ENCODE assay signal across 38 cellular contexts in genomic region chr14:53378142-53378541, GRCh38.
"Had no signal": no experiment of that assay in that cellular context is flagged by ENCODE, and none has a peak within 500 bp of the region (broad histone marks: within the 10 kb centered on the region; RNA-seq: fewer than 3 reads in every experiment).

No MANE protein-coding gene starts in this region.

- H3K27ac ChIP-seq: body of pancreas, brain microvascular endothelial cell, breast epithelium, cardiac muscle cell, VCaP had no signal

- H3K36me3 ChIP-seq: brain microvascular endothelial cell, breast epithelium, cardiac muscle cell had no signal

- H3K9me3 ChIP-seq: body of pancreas, breast epithelium had no signal

- FAIRE-seq: astrocyte, TTC549 had no signal

- H3K4me1 Mint-ChIP-seq: activated B cell treated with CpG ODN at 0.5 μM for 24 hours; activated CD4-positive, alpha-beta T cell treated with anti-CD3 and anti-CD28 coated beads, Interleukin-2, amount 10 ng/mL, durations not matched to agents 24 days and 14 days; activated naive CD4-positive, alpha-beta T cell treated with anti-CD3 and anti-CD28 coated beads, Interleukin-2, amount 10 ng/mL, durations not matched to agents 7 days and 5 days; activated naive CD8-positive, alpha-beta T cell treated with anti-CD3 and anti-CD28 coated beads, Interleukin-2, amount 10 ng/mL, durations not matched to agents 7 days and 5 days; central memory CD8-positive, alpha-beta T cell had no signal

- DNase-seq: activated B cell treated with CpG ODN at 0.5 μM for 24 hours; activated CD4-positive, alpha-beta memory T cell treated with anti-CD3 and anti-CD28 coated beads, Interleukin-2, amount 10 ng/mL, durations not matched to agents 7 days and 5 days; activated CD4-positive, alpha-beta T cell treated with anti-CD3 and anti-CD28 coated beads for 4 hours; activated CD4-positive, alpha-beta T cell treated with anti-CD3 and anti-CD28 coated beads, Interleukin-2, amount 10 ng/mL, durations not matched to agents 24 days and 14 days; activated CD4-positive, alpha-beta T cell treated with anti-CD3 and anti-CD28 coated beads, Interleukin-2, amount 50 U/mL, for 48 hours; activated CD4-positive, CD25-positive, alpha-beta regulatory T cell treated with anti-CD3 and anti-CD28 coated beads, Interleukin-2, amount 50 U/mL, for 72 hours; activated CD8-positive, alpha-beta memory T cell treated with anti-CD3 and anti-CD28 coated beads for 24 hours; activated CD8-positive, alpha-beta memory T cell treated with anti-CD3 and anti-CD28 coated beads, Interleukin-2, amount 10 ng/mL, durations not matched to agents 7 days and 5 days; activated CD8-positive, alpha-beta memory T cell treated with anti-CD3 and anti-CD28 coated beads, Interleukin-2, amount 50 U/mL, for 48 hours; activated CD8-positive, alpha-beta T cell treated with anti-CD3 and anti-CD28 coated beads, Interleukin-2, amount 10 ng/mL, durations not matched to agents 7 days and 5 days; activated effector memory CD4-positive, alpha-beta T cell treated with Interleukin-2 at 50 U/mL for 16 hours; activated gamma-delta T cell; activated naive CD4-positive, alpha-beta T cell treated with anti-CD3 and anti-CD28 coated beads, Interleukin-2, amount 10 ng/mL, durations not matched to agents 7 days and 5 days; activated naive CD4-positive, alpha-beta T cell treated with Interleukin-2 at 50 U/mL for 16 hours; activated naive CD8-positive, alpha-beta T cell treated with anti-CD3 and anti-CD28 coated beads, Interleukin-2, amount 10 ng/mL, durations not matched to agents 7 days and 5 days; activated naive CD8-positive, alpha-beta T cell treated with anti-CD3 and anti-CD28 coated beads, Interleukin-2, amount 50 U/mL, for 24 hours; activated T-cell treated with anti-CD3 and anti-CD28 coated beads, Interleukin-2, amount 50 U/mL, for 24 hours; activated T-cell treated with anti-CD3 and anti-CD28 coated beads, Interleukin-2, amount 50 U/mL, for 48 hours; amniotic stem cell; aorta; body of pancreas; brain microvascular endothelial cell; caudate nucleus; cerebellar nuclear complex; T-helper 1 cell; T-helper 2 cell; T-helper 9 cell had no signal

- H3K27me3 Mint-ChIP-seq: activated B cell treated with CpG ODN at 0.5 μM for 24 hours; activated CD4-positive, alpha-beta T cell treated with anti-CD3 and anti-CD28 coated beads, Interleukin-2, amount 10 ng/mL, durations not matched to agents 24 days and 14 days; activated CD8-positive, alpha-beta memory T cell treated with anti-CD3 and anti-CD28 coated beads, Interleukin-2, amount 10 ng/mL, durations not matched to agents 7 days and 5 days; activated naive CD4-positive, alpha-beta T cell treated with anti-CD3 and anti-CD28 coated beads, Interleukin-2, amount 10 ng/mL, durations not matched to agents 7 days and 5 days; activated naive CD4-positive, alpha-beta T cell treated with anti-CD3 and anti-CD28 coated beads, Interleukin-2, amount 50 U/mL, for 24 hours; activated naive CD8-positive, alpha-beta T cell; activated naive CD8-positive, alpha-beta T cell treated with anti-CD3 and anti-CD28 coated beads, Interleukin-2, amount 10 ng/mL, durations not matched to agents 7 days and 5 days; activated naive CD8-positive, alpha-beta T cell treated with anti-CD3 and anti-CD28 coated beads, Interleukin-2, amount 50 U/mL, for 24 hours; activated T-cell treated with anti-CD3 and anti-CD28 coated beads, Interleukin-2, amount 50 U/mL, for 24 hours; central memory CD8-positive, alpha-beta T cell had no signal

- H3K9me3 Mint-ChIP-seq: activated B cell treated with CpG ODN at 0.5 μM for 24 hours; activated CD4-positive, alpha-beta memory T cell treated with anti-CD3 and anti-CD28 coated beads, Interleukin-2, amount 10 ng/mL, durations not matched to agents 7 days and 5 days; activated CD4-positive, alpha-beta T cell treated with anti-CD3 and anti-CD28 coated beads, Interleukin-2, amount 10 ng/mL, durations not matched to agents 24 days and 14 days; activated naive CD4-positive, alpha-beta T cell treated with anti-CD3 and anti-CD28 coated beads, Interleukin-2, amount 10 ng/mL, durations not matched to agents 7 days and 5 days; activated naive CD4-positive, alpha-beta T cell treated with anti-CD3 and anti-CD28 coated beads, Interleukin-2, amount 50 U/mL, for 24 hours; activated naive CD8-positive, alpha-beta T cell treated with anti-CD3 and anti-CD28 coated beads, Interleukin-2, amount 50 U/mL, for 24 hours; activated T-cell treated with anti-CD3 and anti-CD28 coated beads, Interleukin-2, amount 50 U/mL, for 24 hours; activated T-helper 2 cell treated with anti-CD3 and anti-CD28 coated beads, Interferon-gamma antibody, Interleukin-2, Interleukin-4, amounts not matched to agents 10 μg/mL and 5 μg/mL and 100 μg/mL, durations not matched to agents 14 hours and 24 hours and 36 hours; central memory CD8-positive, alpha-beta T cell; T-helper 1 cell treated with Interleukin-12 subunit alpha and Interleukin-12 subunit beta and Interleukin-4 antibody, amounts not matched to agents 30 μg/mL and 1 μg/mL, for 36 hours; T-helper 2 cell treated with Interferon-gamma antibody and Interleukin-4, amounts not matched to agents 5 μg/mL and 100 μg/mL, for 36 hours had no signal

- H3K4me1 ChIP-seq: body of pancreas, breast epithelium had no signal

- H3K27ac Mint-ChIP-seq: activated B cell treated with CpG ODN at 0.5 μM for 24 hours; activated CD4-positive, alpha-beta memory T cell treated with anti-CD3 and anti-CD28 coated beads, Interleukin-2, amount 10 ng/mL, durations not matched to agents 7 days and 5 days; activated CD4-positive, alpha-beta T cell treated with anti-CD3 and anti-CD28 coated beads, Interleukin-2, amount 10 ng/mL, durations not matched to agents 24 days and 14 days; activated CD8-positive, alpha-beta memory T cell treated with anti-CD3 and anti-CD28 coated beads, Interleukin-2, amount 10 ng/mL, durations not matched to agents 7 days and 5 days; activated CD8-positive, alpha-beta T cell treated with anti-CD3 and anti-CD28 coated beads, Interleukin-2, amount 10 ng/mL, durations not matched to agents 7 days and 5 days; activated naive CD4-positive, alpha-beta T cell treated with anti-CD3 and anti-CD28 coated beads, Interleukin-2, amount 10 ng/mL, durations not matched to agents 7 days and 5 days; activated naive CD4-positive, alpha-beta T cell treated with anti-CD3 and anti-CD28 coated beads, Interleukin-2, amount 50 U/mL, for 24 hours; activated naive CD8-positive, alpha-beta T cell; activated naive CD8-positive, alpha-beta T cell treated with anti-CD3 and anti-CD28 coated beads, Interleukin-2, amount 10 ng/mL, durations not matched to agents 7 days and 5 days; activated naive CD8-positive, alpha-beta T cell treated with anti-CD3 and anti-CD28 coated beads, Interleukin-2, amount 50 U/mL, for 24 hours; activated T-cell treated with anti-CD3 and anti-CD28 coated beads, Interleukin-2, amount 50 U/mL, for 24 hours; activated T-helper 2 cell treated with anti-CD3 and anti-CD28 coated beads, Interferon-gamma antibody, Interleukin-2, Interleukin-4, amounts not matched to agents 10 μg/mL and 5 μg/mL and 100 μg/mL, durations not matched to agents 14 hours and 24 hours and 36 hours; T-helper 1 cell treated with Interleukin-12 subunit alpha and Interleukin-12 subunit beta and Interleukin-4 antibody, amounts not matched to agents 30 μg/mL and 1 μg/mL, for 36 hours; T-helper 2 cell treated with Interferon-gamma antibody and Interleukin-4, amounts not matched to agents 5 μg/mL and 100 μg/mL, for 36 hours had no signal

- H3K4me3 ChIP-seq: body of pancreas, breast epithelium, cardiac muscle cell had no signal

- H3K27me3 ChIP-seq: body of pancreas, brain microvascular endothelial cell, breast epithelium, cardiac muscle cell had no signal

- H3K36me3 Mint-ChIP-seq: activated CD8-positive, alpha-beta memory T cell treated with anti-CD3 and anti-CD28 coated beads, Interleukin-2, amount 10 ng/mL, durations not matched to agents 7 days and 5 days; activated naive CD4-positive, alpha-beta T cell treated with anti-CD3 and anti-CD28 coated beads, Interleukin-2, amount 10 ng/mL, durations not matched to agents 7 days and 5 days; activated naive CD4-positive, alpha-beta T cell treated with anti-CD3 and anti-CD28 coated beads, Interleukin-2, amount 50 U/mL, for 24 hours; activated naive CD8-positive, alpha-beta T cell; activated naive CD8-positive, alpha-beta T cell treated with anti-CD3 and anti-CD28 coated beads, Interleukin-2, amount 10 ng/mL, durations not matched to agents 7 days and 5 days had no signal

- ATAC-seq: activated CD8-positive, alpha-beta memory T cell treated with anti-CD3 and anti-CD28 coated beads, Interleukin-2, amount 10 ng/mL, durations not matched to agents 7 days and 5 days; activated CD8-positive, alpha-beta T cell treated with anti-CD3 and anti-CD28 coated beads, Interleukin-2, amount 10 ng/mL, durations not matched to agents 7 days and 5 days; activated naive CD8-positive, alpha-beta T cell treated with anti-CD3 and anti-CD28 coated beads, Interleukin-2, amount 50 U/mL, for 24 hours; body of pancreas had no signal

- H3K4me3 Mint-ChIP-seq: activated B cell treated with CpG ODN at 0.5 μM for 24 hours; activated CD4-positive, alpha-beta memory T cell treated with anti-CD3 and anti-CD28 coated beads, Interleukin-2, amount 10 ng/mL, durations not matched to agents 7 days and 5 days; activated CD4-positive, alpha-beta T cell treated with anti-CD3 and anti-CD28 coated beads, Interleukin-2, amount 10 ng/mL, durations not matched to agents 24 days and 14 days; activated CD8-positive, alpha-beta memory T cell treated with anti-CD3 and anti-CD28 coated beads, Interleukin-2, amount 10 ng/mL, durations not matched to agents 7 days and 5 days; activated CD8-positive, alpha-beta T cell treated with anti-CD3 and anti-CD28 coated beads, Interleukin-2, amount 10 ng/mL, durations not matched to agents 7 days and 5 days; activated naive CD4-positive, alpha-beta T cell treated with anti-CD3 and anti-CD28 coated beads, Interleukin-2, amount 10 ng/mL, durations not matched to agents 7 days and 5 days; activated naive CD4-positive, alpha-beta T cell treated with anti-CD3 and anti-CD28 coated beads, Interleukin-2, amount 50 U/mL, for 24 hours; activated naive CD8-positive, alpha-beta T cell; activated naive CD8-positive, alpha-beta T cell treated with anti-CD3 and anti-CD28 coated beads, Interleukin-2, amount 10 ng/mL, durations not matched to agents 7 days and 5 days; activated naive CD8-positive, alpha-beta T cell treated with anti-CD3 and anti-CD28 coated beads, Interleukin-2, amount 50 U/mL, for 24 hours; activated T-cell treated with anti-CD3 and anti-CD28 coated beads, Interleukin-2, amount 50 U/mL, for 24 hours; central memory CD8-positive, alpha-beta T cell; T-helper 1 cell treated with Interleukin-12 subunit alpha and Interleukin-12 subunit beta and Interleukin-4 antibody, amounts not matched to agents 30 μg/mL and 1 μg/mL, for 36 hours; T-helper 2 cell treated with Interferon-gamma antibody and Interleukin-4, amounts not matched to agents 5 μg/mL and 100 μg/mL, for 36 hours had no signal
